In genomic region chr11:804599-804964, GRCh38 we compare ENCODE assay signal across 8 cellular contexts. TPM values are rescaled to one million over a fixed set of nuclear protein-coding genes. Genes with fewer than 3 reads are reported as not detected.
DNase-seq lines count a peak whose midpoint lies in the region; ATAC-seq and TF ChIP-seq lines count a peak whose summit lies in the region.

No MANE protein-coding gene starts in this region.

- peaks cover 9% of the 10 kb centered on the region for H3K9me3 Mint-ChIP-seq in glutamatergic neuron (ENCODE audit: unreplicated experiment)

- peak overlapping the region; percentile 97 for H3K27ac ChIP-seq in WERI-Rb-1
- H3K27ac ChIP-seq in skeletal muscle tissue (ENCODE audit: low read depth, low read length): no peak overlapping the region

- TF ChIP-seq CTCF in HFF-Myc (IDR thresholded peaks at IDR 0.05; ENCODE audit: low read depth, low read length, missing control alignments) (no peak), WERI-Rb-1 (IDR thresholded peaks at IDR 0.05; ENCODE audit: low read depth, low read length) (no peak), glutamatergic neuron (IDR thresholded peaks at IDR 0.05; ENCODE audit: partially characterized antibody, unreplicated experiment) (no peak)

- no peaks in the 10 kb centered on the region for H3K27me3 ChIP-seq in WERI-Rb-1 (ENCODE audit: insufficient read depth, low read depth, severe bottlenecking)
- H3K27me3 ChIP-seq in skeletal muscle tissue (ENCODE audit: control insufficient read depth in 3 of 3, insufficient read depth in 3 of 3, low read length in 3 of 3): no peaks in the 10 kb centered on the region

- H3K9me3 ChIP-seq in WERI-Rb-1 (ENCODE audit: severe bottlenecking) (no peaks in the 10 kb centered on the region), skeletal muscle tissue (ENCODE audit: control insufficient read depth in 3 of 3, low read length in 3 of 3) (no peaks in the 10 kb centered on the region)

- H3K4me1 ChIP-seq in skeletal muscle tissue (ENCODE audit: control insufficient read depth in 3 of 3, insufficient read depth in 3 of 3, low read length in 3 of 3): peaks cover 22 to 34% (median 24%) of the 10 kb centered on the region in 3 donors

- no peak for ATAC-seq in GM21825 (IDR thresholded peaks at IDR 0.05; ENCODE audit: unreplicated experiment)
- no peak for ATAC-seq in left lobe of liver

- peaks cover 8% of the 10 kb centered on the region for H3K27me3 Mint-ChIP-seq in glutamatergic neuron (ENCODE audit: unreplicated experiment)

- H3K9ac ChIP-seq in skeletal muscle tissue (ENCODE audit: low read depth in 1 of 3, low read length in 3 of 3): peak overlapping the region; percentile 69 to 79 (median 72)

- no peaks in the 10 kb centered on the region for H3K36me3 Mint-ChIP-seq in glutamatergic neuron (ENCODE audit: unreplicated experiment)

- H3K4me3 Mint-ChIP-seq in glutamatergic neuron (ENCODE audit: unreplicated experiment): peak overlapping the region; percentile 74

- peaks cover 4% of the 10 kb centered on the region for H3K4me1 Mint-ChIP-seq in glutamatergic neuron (ENCODE audit: low read depth, unreplicated experiment)

- peak overlapping the region; percentile 75 for H3K4me3 ChIP-seq in HFF-Myc (replicated peaks; ENCODE audit: low read depth, low read length)
- peak overlapping the region; percentile 94 for H3K4me3 ChIP-seq in WERI-Rb-1 (ENCODE audit: low read depth, low read length)
- peak overlapping the region; percentile 68 to 74 (median 73) for H3K4me3 ChIP-seq in skeletal muscle tissue (ENCODE audit: low read length in 3 of 3)

- H3K36me3 ChIP-seq in WERI-Rb-1 (peaks cover 47% of the 10 kb centered on the region), skeletal muscle tissue (ENCODE audit: control insufficient read depth in 3 of 3, insufficient read depth in 3 of 3, low read length in 3 of 3) (peaks cover 9 to 32% (median 17%) of the 10 kb centered on the region in 3 donors)

- no peak overlapping the region for H3K27ac Mint-ChIP-seq in glutamatergic neuron (ENCODE audit: unreplicated experiment)

- DNase-seq in HFF-Myc (ENCODE audit: extremely low read depth, low read depth): no peak
- no peak for DNase-seq in WERI-Rb-1
- no peak for DNase-seq in glutamatergic neuron
- no peak for DNase-seq in NCI-H774 (lab: John Stamatoyannopoulos, UW)
- DNase-seq in SW480 (ENCODE audit: low spot score): no peak
- no peak for DNase-seq in left lobe of liver (ENCODE audit: low spot score)

RNA-seq across cellular contexts. Expression of gene PIDD1, which starts 0.4 kb away (rescaled TPM):
- total RNA-seq in glutamatergic neuron (ENCODE audit: unreplicated experiment): 37.0 TPM
- 2.1 TPM for total RNA-seq in skeletal muscle tissue
- total RNA-seq in left lobe of liver: 14.9 TPM

RNA-seq across cellular contexts. Expression of gene RPLP2, which starts 5.2 kb away (rescaled TPM):
- total RNA-seq in glutamatergic neuron (ENCODE audit: unreplicated experiment) (997 TPM), skeletal muscle tissue (414 TPM), left lobe of liver (511 TPM)

RNA-seq across cellular contexts. Expression of gene SLC25A22, which starts 6.5 kb away (rescaled TPM):
- total RNA-seq in glutamatergic neuron (ENCODE audit: unreplicated experiment): 93.9 TPM
- 2.6 TPM for total RNA-seq in skeletal muscle tissue
- 51.4 TPM for total RNA-seq in left lobe of liver

RNA-seq across cellular contexts. Expression of gene PNPLA2, which starts 14.1 kb away (rescaled TPM):
- total RNA-seq in glutamatergic neuron (ENCODE audit: unreplicated experiment) (32.3 TPM), skeletal muscle tissue (13.6 TPM), left lobe of liver (107 TPM)

RNA-seq across cellular contexts. Expression of gene CEND1, which starts 14.7 kb away (rescaled TPM):
- total RNA-seq in glutamatergic neuron (ENCODE audit: unreplicated experiment) (58.7 TPM), skeletal muscle tissue (not detected), left lobe of liver (0.43 TPM)

Comparison
In these comparisons a context has a peak if more than half of its experiments do, and no peak if none do; other contexts are left out.
1. RNA of gene SLC25A22, which starts 6.5 kb away (total RNA-seq): 93.9 TPM in glutamatergic neuron (single experiment) and 51.4 TPM in left lobe of liver (single experiment); 2.6 TPM in skeletal muscle tissue (single experiment); every median in the first group is over 10 times any median in the second.
2. Peak in every context shown above with its lines, with median percentiles within 50 percentile points of each other: H3K4me3 ChIP-seq.